ENCODE assay signal across 15 cellular contexts in genomic region chr1:193438771-193439170, GRCh38.
DNase-seq lines count a peak whose midpoint lies in the region; ATAC-seq and TF ChIP-seq lines count a peak whose summit lies in the region.
"Had no signal": no experiment of that assay in that cellular context is flagged by ENCODE, and none has a peak within 500 bp of the region (broad histone marks: within the 10 kb centered on the region; RNA-seq: fewer than 3 reads in every experiment).

No MANE protein-coding gene starts in this region.

- H3K27me3 Mint-ChIP-seq in natural killer cell treated with Interleukin-12 subunit alpha and Interleukin-12 subunit beta and Interleukin-15 and Interleukin-18, amount 100 ng/mL, for 72 hours: no peaks in the 10 kb centered on the region

- no peak overlapping the region for H3K27ac ChIP-seq in uterus
- H3K27ac ChIP-seq: stomach had no signal

- peak overlapping the region; percentile 40 for H3K4me3 Mint-ChIP-seq in natural killer cell treated with Interleukin-12 subunit alpha and Interleukin-12 subunit beta and Interleukin-15 and Interleukin-18, amount 100 ng/mL, for 72 hours
- H3K4me3 Mint-ChIP-seq: GM23338 had no signal

- H3K4me1 Mint-ChIP-seq in natural killer cell treated with Interleukin-12 subunit alpha and Interleukin-12 subunit beta and Interleukin-15 and Interleukin-18, amount 100 ng/mL, for 72 hours (ENCODE audit: low read depth in 2 of 2): peaks cover 21 to 26% of the 10 kb centered on the region in 2 donors
- H3K4me1 Mint-ChIP-seq: GM23338 had no signal

- H3K36me3 Mint-ChIP-seq in natural killer cell treated with Interleukin-12 subunit alpha and Interleukin-12 subunit beta and Interleukin-15 and Interleukin-18, amount 100 ng/mL, for 72 hours: peaks cover 13% of the 10 kb centered on the region

- no peaks in the 10 kb centered on the region for H3K9me3 ChIP-seq in uterus

- no peak overlapping the region for H3K4me3 ChIP-seq in uterus
- H3K4me3 ChIP-seq: GM23338, Peyer's patch, stomach had no signal

- TF ChIP-seq CTCF in uterus (IDR thresholded peaks at IDR 0.05): no peak

- H3K27me3 ChIP-seq in uterus: no peaks in the 10 kb centered on the region
- H3K27me3 ChIP-seq: Peyer's patch, stomach had no signal

- no peaks in the 10 kb centered on the region for H3K36me3 ChIP-seq in uterus
- H3K36me3 ChIP-seq: Peyer's patch, stomach had no signal

- H3K9me3 Mint-ChIP-seq in natural killer cell treated with Interleukin-12 subunit alpha and Interleukin-12 subunit beta and Interleukin-15 and Interleukin-18, amount 100 ng/mL, for 72 hours: peaks cover 4% of the 10 kb centered on the region

- intact Hi-C loops in uterus (cut with DNase I; ENCODE audit: low total_unique reads): no loop called here

- H3K27ac Mint-ChIP-seq in natural killer cell treated with Interleukin-12 subunit alpha and Interleukin-12 subunit beta and Interleukin-15 and Interleukin-18, amount 100 ng/mL, for 72 hours: peak overlapping the region; percentile 48 to 60
- H3K27ac Mint-ChIP-seq: GM23338 had no signal

- DNase-seq in NCI-H82 (lab: John Stamatoyannopoulos, UW) (peak; percentile 21), NCI-H82 treated with DMSO at 0.1 percent for 48 hours (lab: John Stamatoyannopoulos, UW; ENCODE audit: unreplicated experiment) (no peak), MV-4-11 (lab: John Stamatoyannopoulos, UW) (no peak), uterus (no peak)
- DNase-seq in natural killer cell treated with Interleukin-12 subunit alpha and Interleukin-12 subunit beta and Interleukin-15 and Interleukin-18, amount 100 ng/mL, for 72 hours (ENCODE audit: low spot score): no peak
- no peak for DNase-seq in stimulated activated CD4-positive, alpha-beta T cell treated with anti-CD3 and anti-CD28 coated beads, Interleukin-4, amount 100 ng/mL, for 1 hour
- DNase-seq: 8988T; activated CD4-positive, CD25-positive, alpha-beta regulatory T cell; activated naive CD4-positive, alpha-beta T cell treated with anti-CD3 and anti-CD28 coated beads, Interleukin-2, amount 50 U/mL, for 16 hours; NCI-H2081; Peyer's patch; stomach had no signal

- no peaks in the 10 kb centered on the region for H3K4me1 ChIP-seq in uterus
- H3K4me1 ChIP-seq: Peyer's patch, stomach had no signal

- ATAC-seq in GM21717 (IDR thresholded peaks at IDR 0.05; ENCODE audit: unreplicated experiment) (peak; percentile 72), HG03139 (IDR thresholded peaks at IDR 0.05; ENCODE audit: unreplicated experiment) (peak; percentile 76)
- ATAC-seq in natural killer cell treated with Interleukin-12 subunit alpha and Interleukin-12 subunit beta and Interleukin-15 and Interleukin-18, amount 100 ng/mL, for 72 hours: peak in 1 of 2 donors; percentile 36
- ATAC-seq: GM23338 had no signal

- TF ChIP-seq POLR2A in uterus (IDR thresholded peaks at IDR 0.05): no peak
